14 cellular contexts compared by ENCODE assay signal in genomic region chr7:141442781-141443180, GRCh38.
A peak's percentile ranks its signal among the peaks of the same experiment; 100 is the strongest.
DNase-seq lines count a peak whose midpoint lies in the region; ATAC-seq and TF ChIP-seq lines count a peak whose summit lies in the region.
"Had no signal": no experiment of that assay in that cellular context is flagged by ENCODE, and none has a peak within 500 bp of the region (broad histone marks: within the 10 kb centered on the region; RNA-seq: fewer than 3 reads in every experiment).

No MANE protein-coding gene starts in this region.

- H3K79me2 ChIP-seq in MM.1S (ENCODE audit: low read length): no peaks in the 10 kb centered on the region

- intact Hi-C loops in left ventricle myocardium inferior (cut with micrococcal nuclease): no loop called here
- intact Hi-C loops in left cardiac atrium (cut with DNase I): no loop called here
- intact Hi-C loops in sciatic nerve (cut with DNase I): no loop called here
- intact Hi-C loops in breast epithelium (cut with DNase I; ENCODE audit: low total_unique reads): no loop called here

- TF ChIP-seq CTCF in left ventricle myocardium inferior (IDR thresholded peaks at IDR 0.05; ENCODE audit: borderline replicate concordance) (no peak), MM.1S (IDR thresholded peaks at IDR 0.05; ENCODE audit: low read length) (no peak), breast epithelium (IDR thresholded peaks at IDR 0.05) (no peak)

- H3K9me2 ChIP-seq in MM.1S (replicated peaks; ENCODE audit: insufficient read depth, low read length): no peaks in the 10 kb centered on the region

- ATAC-seq in left cardiac atrium (no peak), sciatic nerve (peak; percentile 90)

- no peak overlapping the region for H3K4me2 ChIP-seq in MM.1S (ENCODE audit: low read depth, low read length)

- H4K20me1 ChIP-seq in MM.1S (ENCODE audit: insufficient read depth, low read length): no peaks in the 10 kb centered on the region

- no peak overlapping the region for H3K4me3 ChIP-seq in left ventricle myocardium inferior
- H3K4me3 ChIP-seq in MM.1S (ENCODE audit: low read length): no peak overlapping the region
- no peak overlapping the region for H3K4me3 ChIP-seq in breast epithelium
- H3K4me3 ChIP-seq: HAP-1 had no signal

- no peak for TF ChIP-seq POLR2A in breast epithelium (IDR thresholded peaks at IDR 0.05)

- DNase-seq in left ventricle myocardium inferior: no peak
- no peak for DNase-seq in left cardiac atrium
- no peak for DNase-seq in sciatic nerve (ENCODE audit: low spot score)
- no peak for DNase-seq in NCI-H510A (lab: John Stamatoyannopoulos, UW)
- no peak for DNase-seq in MM.1S
- DNase-seq in breast epithelium (ENCODE audit: low spot score in 2 of 2): no peak
- DNase-seq: ACHN; BE2C; C1 segment of cervical spinal cord; CD4-positive, CD25-positive, alpha-beta regulatory T cell; CD8-positive, alpha-beta memory T cell; COR-L47 had no signal

- H3K9ac ChIP-seq in MM.1S (ENCODE audit: low read length): no peak overlapping the region

- no peak overlapping the region for H2AFZ ChIP-seq in MM.1S (ENCODE audit: low read length)

- H3K4me1 ChIP-seq in left ventricle myocardium inferior: peaks cover 40% of the 10 kb centered on the region
- no peaks in the 10 kb centered on the region for H3K4me1 ChIP-seq in MM.1S (ENCODE audit: low read length)
- H3K4me1 ChIP-seq in breast epithelium: no peaks in the 10 kb centered on the region
- H3K4me1 ChIP-seq: BE2C, HAP-1 had no signal

- H3K9me3 ChIP-seq in left ventricle myocardium inferior (replicated peaks) (no peaks in the 10 kb centered on the region), MM.1S (replicated peaks; ENCODE audit: insufficient read depth, low read length) (no peaks in the 10 kb centered on the region), breast epithelium (no peaks in the 10 kb centered on the region)
- H3K9me3 ChIP-seq: BE2C, HAP-1 had no signal

- H3K27me3 ChIP-seq in left ventricle myocardium inferior (ENCODE audit: low read depth) (no peaks in the 10 kb centered on the region), MM.1S (replicated peaks; ENCODE audit: insufficient read depth, low read length) (no peaks in the 10 kb centered on the region), breast epithelium (no peaks in the 10 kb centered on the region)
- H3K27me3 ChIP-seq: BE2C had no signal

- H3K36me3 ChIP-seq in left ventricle myocardium inferior: no peaks in the 10 kb centered on the region
- H3K36me3 ChIP-seq in MM.1S (replicated peaks; ENCODE audit: insufficient read depth, low read length): no peaks in the 10 kb centered on the region
- H3K36me3 ChIP-seq in breast epithelium: no peaks in the 10 kb centered on the region
- H3K36me3 ChIP-seq: BE2C, HAP-1 had no signal

- H3F3A ChIP-seq in MM.1S (ENCODE audit: insufficient read depth, low read length): no peaks in the 10 kb centered on the region

- peak overlapping the region; percentile 39 for H3K27ac ChIP-seq in left ventricle myocardium inferior (replicated peaks)
- H3K27ac ChIP-seq in cingulate gyrus (ENCODE audit: low read depth, low read length): peak overlapping the region; percentile 57
- no peak overlapping the region for H3K27ac ChIP-seq in MM.1S (ENCODE audit: low read length)
- H3K27ac ChIP-seq in breast epithelium: no peak overlapping the region

Comparison
In these comparisons a context has a peak if more than half of its experiments do, and no peak if none do; other contexts are left out.
1. H3K27ac ChIP-seq: peak in left ventricle myocardium inferior (single experiment) and cingulate gyrus (single experiment); none in MM.1S (single experiment) and breast epithelium (0 of 2).